26 cellular contexts compared by ENCODE assay signal in the genomic region with DNA sequence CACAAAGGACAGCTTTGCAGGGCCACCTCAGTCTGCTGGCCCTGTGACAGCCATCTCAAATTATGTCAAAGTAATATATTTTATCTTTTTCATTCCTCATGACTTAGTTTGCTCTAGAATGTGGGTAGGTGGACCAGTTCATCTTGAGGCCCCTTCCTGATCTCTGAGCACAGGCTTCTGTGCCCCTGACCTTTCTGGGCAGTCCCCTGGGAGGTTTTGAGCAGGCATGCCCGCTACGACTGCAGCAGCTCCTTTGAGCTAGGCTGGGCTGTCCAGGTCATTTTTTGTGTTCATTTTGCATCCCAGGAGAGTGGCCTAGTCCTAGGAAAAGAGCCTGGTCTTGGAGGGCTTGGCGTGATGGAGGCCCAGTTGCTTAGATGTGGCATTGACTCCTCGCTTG. TPM values are rescaled to one million over a fixed set of nuclear protein-coding genes. Genes with fewer than 3 reads are reported as not detected.
DNase-seq lines count a peak whose midpoint lies in the region; ATAC-seq, FAIRE-seq and TF ChIP-seq lines count a peak whose summit lies in the region.
"Had no signal": no experiment of that assay in that cellular context is flagged by ENCODE, and none has a peak within 500 bp of the region (broad histone marks: within the 10 kb centered on the region; RNA-seq: fewer than 3 reads in every experiment).

No MANE protein-coding gene starts in this region.

- in situ Hi-C loops in GM12878 (cut with MboI) = no loop called here

- no peaks in the 10 kb centered on the region for H3K27me3 Mint-ChIP-seq in activated T-cell treated with anti-CD3 and anti-CD28 coated beads, Interleukin-2, amount 50 U/mL, for 24 hours
- H3K27me3 Mint-ChIP-seq in activated T-cell treated with anti-CD3 and anti-CD28 coated beads, Interleukin-2, amount 50 U/mL, for 4 hours (ENCODE audit: low read depth) = no peaks in the 10 kb centered on the region
- no peaks in the 10 kb centered on the region for H3K27me3 Mint-ChIP-seq in T-helper 17 cell
- H3K27me3 Mint-ChIP-seq in stimulated activated naive B cell treated with anti-CD40 and anti-IgM and Interleukin-4, amounts not matched to agents 10 μg/mL and 1 μg/mL and 100 μg/mL, for 72 hours = no peaks in the 10 kb centered on the region
- H3K27me3 Mint-ChIP-seq: naive B cell had no signal

- H3K9me3 Mint-ChIP-seq in activated T-cell treated with anti-CD3 and anti-CD28 coated beads, Interleukin-2, amount 50 U/mL, for 24 hours = no peaks in the 10 kb centered on the region
- no peaks in the 10 kb centered on the region for H3K9me3 Mint-ChIP-seq in activated T-cell treated with anti-CD3 and anti-CD28 coated beads, Interleukin-2, amount 50 U/mL, for 4 hours
- no peaks in the 10 kb centered on the region for H3K9me3 Mint-ChIP-seq in stimulated activated naive B cell treated with anti-CD40 and anti-IgM and Interleukin-4, amounts not matched to agents 10 μg/mL and 1 μg/mL and 100 μg/mL, for 72 hours
- H3K9me3 Mint-ChIP-seq: naive B cell had no signal

- no peak overlapping the region for H2AFZ ChIP-seq in GM12878 (ENCODE audit: control insufficient read depth, low read depth, low read length)

- intact Hi-C loops in GM12878 (cut with micrococcal nuclease; ENCODE audit: unreplicated experiment) (no loop called here), left lung (cut with DNase I) (no loop called here)

- H3K4me3 ChIP-seq in GM12878 (no peak overlapping the region), left lung (no peak overlapping the region)
- H3K4me3 ChIP-seq: right lobe of liver, suprapubic skin had no signal

- FAIRE-seq in GM12878 (lab: Jason Lieb, UNC) = no peak
- FAIRE-seq: bronchial epithelial cell, H54, urothelium cell line had no signal

- BruUV-seq in GM12878 (replicated peaks; lab: Mats Ljungman, UMichigan) = no TSS peak

- H3K4me2 ChIP-seq in GM12878 (ENCODE audit: control insufficient read depth, insufficient read depth) = no peak overlapping the region

- no peak for TF ChIP-seq EP300 in GM12878 (IDR thresholded peaks at IDR 0.05; ENCODE audit: borderline replicate concordance in 1 of 2, control insufficient read depth in 1 of 2, low read depth in 2 of 2, low read length in 2 of 2)

- no peak overlapping the region for H3K9ac ChIP-seq in GM12878 (ENCODE audit: control insufficient read depth, insufficient read depth, low read length)

- DNase-seq in activated T-cell treated with anti-CD3 and anti-CD28 coated beads, Interleukin-2, amount 50 U/mL, for 24 hours = peak; percentile 29
- no peak for DNase-seq in activated T-cell treated with anti-CD3 and anti-CD28 coated beads, Interleukin-2, amount 50 U/mL, for 4 hours
- no peak for DNase-seq in T-helper 17 cell
- no peak for DNase-seq in GM12878 (ENCODE audit: low read depth, low spot score)
- no peak for DNase-seq in stimulated activated naive B cell treated with anti-CD40 and anti-IgM and Interleukin-4, amounts not matched to agents 10 μg/mL and 1 μg/mL and 100 μg/mL, for 72 hours
- no peak for DNase-seq in dermis blood vessel endothelial cell
- no peak for DNase-seq in left lung
- no peak for DNase-seq in stimulated activated CD8-positive, alpha-beta memory T cell treated with anti-CD3 and anti-CD28 coated beads, Interleukin-4, amount 100 ng/mL, for 48 hours
- DNase-seq: amygdala, cortex of kidney, glutamatergic neuron, IMR-90, left cardiac atrium, mesenchymal stem cell, naive B cell, NCI-H2081, NCI-H345, NCI-H82, OCI-M1, right lobe of liver had no signal

- RAD21 ChIA-PET in GM12878 (lab: Charles Lee; ENCODE audit: unreplicated experiment) = no interaction called here

- peaks cover 100% of the 10 kb centered on the region for H3K36me3 Mint-ChIP-seq in activated T-cell treated with anti-CD3 and anti-CD28 coated beads, Interleukin-2, amount 50 U/mL, for 24 hours (ENCODE audit: low read depth)
- peaks cover 72% of the 10 kb centered on the region for H3K36me3 Mint-ChIP-seq in activated T-cell treated with anti-CD3 and anti-CD28 coated beads, Interleukin-2, amount 50 U/mL, for 4 hours (ENCODE audit: insufficient read depth)
- H3K36me3 Mint-ChIP-seq in T-helper 17 cell (ENCODE audit: low read depth) = peaks cover 17% of the 10 kb centered on the region
- H3K36me3 Mint-ChIP-seq in stimulated activated naive B cell treated with anti-CD40 and anti-IgM and Interleukin-4, amounts not matched to agents 10 μg/mL and 1 μg/mL and 100 μg/mL, for 72 hours = peaks cover 70 to 87% of the 10 kb centered on the region in 2 donors

- no peak for TF ChIP-seq CTCF in GM12878 (IDR thresholded peaks at IDR 0.05 in 2 of 3, conservative IDR thresholded peaks at IDR 0.05 in 1 of 3; ENCODE audit: control insufficient read depth in 2 of 3, extremely low read depth in 1 of 3, insufficient read depth in 1 of 3, low read depth in 3 of 3, low read length in 3 of 3)
- TF ChIP-seq CTCF in left lung (IDR thresholded peaks at IDR 0.05) = no peak

- CTCF ChIA-PET in GM12878 (lab: Yijun Ruan, JAX) = interaction anchor here (1.0 to 18.4 kb wide), 3 partner anchors 10 to 14 kb away, joined by 4 to 330 read pairs (median 7); no protein-coding TSS in a partner anchor

- peak overlapping the region; percentile 100 for H3K27ac Mint-ChIP-seq in activated T-cell treated with anti-CD3 and anti-CD28 coated beads, Interleukin-2, amount 50 U/mL, for 24 hours
- H3K27ac Mint-ChIP-seq in T-helper 17 cell = peak overlapping the region; percentile 100
- peak overlapping the region; percentile 75 for H3K27ac Mint-ChIP-seq in stimulated activated naive B cell treated with anti-CD40 and anti-IgM and Interleukin-4, amounts not matched to agents 10 μg/mL and 1 μg/mL and 100 μg/mL, for 72 hours

- H3K27me3 ChIP-seq in GM12878 (replicated peaks in 1 of 2; ENCODE audit: control insufficient read depth in 2 of 2, insufficient read depth in 2 of 2, low read length in 1 of 2) = no peaks in the 10 kb centered on the region
- no peaks in the 10 kb centered on the region for H3K27me3 ChIP-seq in left lung
- H3K27me3 ChIP-seq: right lobe of liver, suprapubic skin had no signal

- 78% methylated on average over 4 of the region's 4 CpGs for WGBS in GM12878 (ENCODE audit: insufficient coverage, insufficient replicate concordance, low lambda C conversion rate, missing lambda C conversion rate)

- H3K79me2 ChIP-seq in GM12878 (ENCODE audit: control insufficient read depth, insufficient read depth, low read length) = peaks cover 96% of the 10 kb centered on the region

- peaks cover 40% of the 10 kb centered on the region for H3K4me1 ChIP-seq in GM12878 (ENCODE audit: control insufficient read depth, insufficient read depth, low read length)
- peaks cover 0 to 91% of the 10 kb centered on the region in 2 donors for H3K4me1 ChIP-seq in left lung
- H3K4me1 ChIP-seq: suprapubic skin had no signal

- H3K36me3 ChIP-seq in GM12878 (ENCODE audit: control insufficient read depth in 2 of 2, insufficient read depth in 2 of 2, low read length in 1 of 2) = peaks cover 13 to 60% of the 10 kb centered on the region in 2 experiments
- H3K36me3 ChIP-seq in left lung = peaks cover 0 to 4% of the 10 kb centered on the region in 2 donors
- H3K36me3 ChIP-seq: right lobe of liver, suprapubic skin had no signal

- peak overlapping the region; percentile 89 for H3K4me3 Mint-ChIP-seq in activated T-cell treated with anti-CD3 and anti-CD28 coated beads, Interleukin-2, amount 50 U/mL, for 24 hours
- H3K4me3 Mint-ChIP-seq in activated T-cell treated with anti-CD3 and anti-CD28 coated beads, Interleukin-2, amount 50 U/mL, for 4 hours = no peak overlapping the region
- H3K4me3 Mint-ChIP-seq in T-helper 17 cell = peak overlapping the region; percentile 25
- H3K4me3 Mint-ChIP-seq in stimulated activated naive B cell treated with anti-CD40 and anti-IgM and Interleukin-4, amounts not matched to agents 10 μg/mL and 1 μg/mL and 100 μg/mL, for 72 hours = peak overlapping the region in 1 of 2 donors; percentile 53

- no peaks in the 10 kb centered on the region for H3K9me3 ChIP-seq in T-helper 17 cell (ENCODE audit: control insufficient read depth, low read length, poor library complexity, severe bottlenecking)
- H3K9me3 ChIP-seq in GM12878 (replicated peaks; ENCODE audit: control insufficient read depth, insufficient read depth, low read length) = no peaks in the 10 kb centered on the region
- H3K9me3 ChIP-seq in left lung = no peaks in the 10 kb centered on the region
- H3K9me3 ChIP-seq: right lobe of liver, suprapubic skin had no signal

- no peak for TF ChIP-seq RAD21 in GM12878 (IDR thresholded peaks at IDR 0.05; ENCODE audit: insufficient read depth, low read depth, low read length)

- ATAC-seq in activated T-cell treated with anti-CD3 and anti-CD28 coated beads, Interleukin-2, amount 50 U/mL, for 4 hours = no peak
- ATAC-seq in T-helper 17 cell (no peak), GM12878 (peak; percentile 27), left lung (no peak)
- ATAC-seq in stimulated activated naive B cell treated with anti-CD40 and anti-IgM and Interleukin-4, amounts not matched to agents 10 μg/mL and 1 μg/mL and 100 μg/mL, for 72 hours (replicated peaks) = peak; percentile 72 to 83
- ATAC-seq: left cardiac atrium, right lobe of liver, Right ventricle myocardium inferior had no signal

- peaks cover 8% of the 10 kb centered on the region for H4K20me1 ChIP-seq in GM12878 (ENCODE audit: control insufficient read depth, insufficient read depth)

- H3K27ac ChIP-seq in GM12878 (ENCODE audit: control insufficient read depth, insufficient read depth) (peak overlapping the region; percentile 20; the same call in 1 of the 2 replicates), left lung (no peak overlapping the region)
- H3K27ac ChIP-seq: C4-2B, right lobe of liver, suprapubic skin had no signal

- no peak for TF ChIP-seq POLR2A in GM12878 (IDR thresholded peaks at IDR 0.05; ENCODE audit: low read depth, low read length)

- peaks cover 99% of the 10 kb centered on the region for H3K4me1 Mint-ChIP-seq in activated T-cell treated with anti-CD3 and anti-CD28 coated beads, Interleukin-2, amount 50 U/mL, for 24 hours (ENCODE audit: low read depth)
- peaks cover 100% of the 10 kb centered on the region for H3K4me1 Mint-ChIP-seq in activated T-cell treated with anti-CD3 and anti-CD28 coated beads, Interleukin-2, amount 50 U/mL, for 4 hours (ENCODE audit: low read depth)
- peaks cover 82% of the 10 kb centered on the region for H3K4me1 Mint-ChIP-seq in T-helper 17 cell
- peaks cover 72 to 97% of the 10 kb centered on the region in 2 donors for H3K4me1 Mint-ChIP-seq in stimulated activated naive B cell treated with anti-CD40 and anti-IgM and Interleukin-4, amounts not matched to agents 10 μg/mL and 1 μg/mL and 100 μg/mL, for 72 hours

- SMC1A ChIA-PET in GM12878 (lab: Charles Lee; ENCODE audit: uncharacterized antibody, unreplicated experiment) = interaction anchor here (0.8 to 21.1 kb wide), 2 partner anchors 13 to 25 kb away, joined by 6 to 476 read pairs; no protein-coding TSS in a partner anchor

- POLR2A ChIA-PET in GM12878 (lab: Charles Lee) = interaction anchor here (1.6 to 2.1 kb wide), 2 partner anchors 8 to 10 kb away, joined by 4 to 11 read pairs; no protein-coding TSS in a partner anchor

RNA-seq across cellular contexts. Expression of gene EIF2D, which starts 42.7 kb away (rescaled TPM):
- total RNA-seq in activated T-cell treated with anti-CD3 and anti-CD28 coated beads, Interleukin-2, amount 50 U/mL, for 4 hours = 10 to 100 TPM; 40.8 to 49.0 (median 41.4) TPM
- total RNA-seq in T-helper 17 cell (10 to 100 TPM; 43.6 to 45.4 TPM), GM12878 (2014; rRNA removed) (88.8 and 91.6 TPM in 2 replicates), GM12878 (2014; rRNA removed; fragmentation: Illumina TruSeq; extraction: Trizol) (80.4 and 83.4 TPM in 2 replicates), GM12878 (2021) (74.0 and 76.6 TPM in 2 replicates), dermis blood vessel endothelial cell (66.1 and 69.9 TPM in 2 replicates), left lung (10 to 100 TPM; 37.5 to 39.5 TPM)
- total RNA-seq in GM12878 (2013; cell fraction: nucleolus; rRNA removed) = 115 and 132 TPM in 2 replicates
- 49.2 TPM for polyA plus RNA-seq in GM12878 (2011; ENCODE audit: low read depth)
- polyA plus RNA-seq in GM12878 (2011; rRNA removed) (133 and 153 TPM in 2 replicates), GM12878 (2014; fragmentation: Illumina TruSeq; extraction: Trizol) (108 and 109 TPM in 2 replicates), GM12878 (2014; fragmentation: Nextera tagmentation; extraction: Ambion mirVana) (10 to 100 TPM; 65.4 to 77.5 TPM), GM12878 (2014; rRNA removed) (98.5 and 104 TPM in 2 replicates), GM12878 (2016; fragmentation: Nextera tagmentation; extraction: Ambion mirVana) (10 to 100 TPM; 65.2 to 74.8 TPM)
- polyA plus RNA-seq in GM12878 (2011; cell fraction: cytosol; rRNA removed) = 121 and 127 TPM in 2 replicates
- polyA plus RNA-seq in GM12878 (2011; cell fraction: nucleus; rRNA removed) = 149 and 172 TPM in 2 replicates
- polyA plus RNA-seq in GM12878 (2012) = 66.5 and 74.5 TPM in 2 replicates
- polyA minus RNA-seq in GM12878 (2011; rRNA and poly(A)+ RNA removed) = 93.0 and 112 TPM in 2 replicates
- 26.6 and 32.7 TPM in 2 replicates for polyA minus RNA-seq in GM12878 (2011; cell fraction: cytosol; rRNA and poly(A)+ RNA removed)
- polyA minus RNA-seq in GM12878 (2011; cell fraction: nucleus; rRNA and poly(A)+ RNA removed) = 34.8 and 42.0 TPM in 2 replicates

Comparison
In these comparisons a context has a peak if more than half of its experiments do, and no peak if none do; other contexts are left out.
1. ATAC-seq: peak in GM12878 (single experiment) and stimulated activated naive B cell treated with anti-CD40 and anti-IgM and Interleukin-4, amounts not matched to agents 10 μg/mL and 1 μg/mL and 100 μg/mL, for 72 hours (2 of 2); none in activated T-cell treated with anti-CD3 and anti-CD28 coated beads, Interleukin-2, amount 50 U/mL, for 4 hours (0 of 2), T-helper 17 cell (single experiment) and left lung (single experiment).
2. Peak in every context shown above with its lines, with median percentiles within 50 percentile points of each other: H3K27ac Mint-ChIP-seq.